ENCODE assay signal across 8 cellular contexts in genomic region chr11:69049490-69049867, GRCh38. TPM values are rescaled to one million over a fixed set of nuclear protein-coding genes. Genes with fewer than 3 reads are reported as not detected.
DNase-seq lines count a peak whose midpoint lies in the region; ATAC-seq, FAIRE-seq and TF ChIP-seq lines count a peak whose summit lies in the region.

No MANE protein-coding gene starts in this region.

- H3K9ac ChIP-seq in kidney (ENCODE audit: low read length in 2 of 2): peak overlapping the region; percentile 78 to 80
- peak overlapping the region; percentile 94 to 97 for H3K9ac ChIP-seq in stomach smooth muscle (ENCODE audit: low read length in 2 of 2)

- H3K4me3 ChIP-seq in astrocyte of the cerebellum (ENCODE audit: low read depth, low read length) (peak overlapping the region; percentile 91), kidney (ENCODE audit: low read length in 2 of 2) (peak overlapping the region; percentile 81 to 89), stomach smooth muscle (ENCODE audit: low read length in 2 of 2) (peak overlapping the region; percentile 90)

- in situ Hi-C loops in astrocyte of the cerebellum (cut with HindIII; ENCODE audit: low sequenced_read_pairs): no loop called here

- TF ChIP-seq CTCF in CD4-positive, alpha-beta T cell (IDR thresholded peaks at IDR 0.05): no peak
- TF ChIP-seq CTCF in astrocyte of the cerebellum (IDR thresholded peaks at IDR 0.05; ENCODE audit: low read depth, low read length, missing control alignments) (no peak), kidney (IDR thresholded peaks at IDR 0.05; ENCODE audit: borderline replicate concordance, extremely low read depth, insufficient read depth) (no peak)

- H3K4me1 ChIP-seq in kidney (ENCODE audit: control insufficient read depth in 1 of 2, insufficient read depth in 1 of 2, low read depth in 1 of 2, low read length in 2 of 2) (peaks cover 8 to 30% of the 10 kb centered on the region in 2 donors), stomach smooth muscle (ENCODE audit: control insufficient read depth, insufficient read depth, low read length) (peaks cover 63% of the 10 kb centered on the region)

- ATAC-seq in CD4-positive, alpha-beta T cell (ENCODE audit: poor library complexity): no peak
- ATAC-seq in GM21825 (IDR thresholded peaks at IDR 0.05; ENCODE audit: unreplicated experiment): no peak
- ATAC-seq in GM21529 (IDR thresholded peaks at IDR 0.05; ENCODE audit: unreplicated experiment): no peak
- ATAC-seq in HG03378 (IDR thresholded peaks at IDR 0.05; ENCODE audit: unreplicated experiment): no peak

- no peaks in the 10 kb centered on the region for H3K27me3 Mint-ChIP-seq in CD4-positive, alpha-beta T cell

- H3K27me3 ChIP-seq in CD4-positive, alpha-beta T cell (ENCODE audit: control insufficient read depth, insufficient read depth, low read length): no peaks in the 10 kb centered on the region
- no peaks in the 10 kb centered on the region for H3K27me3 ChIP-seq in stomach smooth muscle (ENCODE audit: control insufficient read depth in 1 of 2, insufficient read depth in 2 of 2, low read length in 2 of 2)

- H3K4me1 Mint-ChIP-seq in CD4-positive, alpha-beta T cell (ENCODE audit: low read depth): peaks cover 30% of the 10 kb centered on the region

- CTCF ChIA-PET in CD4-positive, alpha-beta T cell (lab: Charles Lee): no interaction called here

- no peaks in the 10 kb centered on the region for H3K9me3 ChIP-seq in CD4-positive, alpha-beta T cell (ENCODE audit: control insufficient read depth, low read length)
- no peaks in the 10 kb centered on the region for H3K9me3 ChIP-seq in kidney (ENCODE audit: control insufficient read depth in 1 of 2, low read length in 2 of 2)
- H3K9me3 ChIP-seq in stomach smooth muscle (ENCODE audit: control insufficient read depth in 2 of 2, low read length in 2 of 2): no peaks in the 10 kb centered on the region

- no peak for FAIRE-seq in kidney (lab: Jason Lieb, UNC)

- peak in 1 of 10 experiments; percentile 4 for DNase-seq in CD4-positive, alpha-beta T cell
- DNase-seq in MV-4-11 (lab: John Stamatoyannopoulos, UW) (peak; percentile 43), astrocyte of the cerebellum (ENCODE audit: low read depth) (no peak), kidney (peak; percentile 60)

- H3K36me3 Mint-ChIP-seq in CD4-positive, alpha-beta T cell (ENCODE audit: low read depth): peaks cover 3% of the 10 kb centered on the region

- intact Hi-C loops in CD4-positive, alpha-beta T cell (cut with DNase I, micrococcal nuclease): loop anchor here in 1 of 2 experiments (5.0 kb wide), 4 partner anchors 147 to 623 kb away; partner anchors contain the start of genes CPT1A, IGHMBP2, MRPL21 and TESMIN
- intact Hi-C loops in kidney (cut with DNase I): no loop called here

- H3K27ac ChIP-seq in CD4-positive, alpha-beta T cell (ENCODE audit: low read depth, low read length): peak overlapping the region; percentile 80
- H3K27ac ChIP-seq in kidney (ENCODE audit: low read depth in 2 of 2, low read length in 2 of 2): peak overlapping the region; percentile 70 to 79
- H3K27ac ChIP-seq in stomach smooth muscle (ENCODE audit: low read length): peak overlapping the region; percentile 97

- peak overlapping the region; percentile 85 for H3K27ac Mint-ChIP-seq in CD4-positive, alpha-beta T cell

- H3K9me3 Mint-ChIP-seq in CD4-positive, alpha-beta T cell: no peaks in the 10 kb centered on the region

- POLR2A ChIA-PET in CD4-positive, alpha-beta T cell (lab: Charles Lee): no interaction called here

- H3K36me3 ChIP-seq in kidney (ENCODE audit: control insufficient read depth in 1 of 2, insufficient read depth in 2 of 2, low read length in 2 of 2) (peaks cover 0 to 2% of the 10 kb centered on the region in 2 donors), stomach smooth muscle (ENCODE audit: control insufficient read depth in 2 of 2, insufficient read depth in 2 of 2, low read length in 2 of 2) (peaks cover 2 to 3% of the 10 kb centered on the region in 2 donors)

- H3K4me3 Mint-ChIP-seq in CD4-positive, alpha-beta T cell: peak overlapping the region; percentile 86

RNA-seq across cellular contexts. Expression of gene TPCN2, which starts 0.7 kb away (rescaled TPM):
- total RNA-seq in CD4-positive, alpha-beta T cell: 10 to 100 TPM; 10.2 to 11.5 TPM
- total RNA-seq in kidney: 22.4 TPM
- polyA plus RNA-seq in kidney (ENCODE audit: insufficient read depth, low read depth, low replicate concordance): 12.9 TPM

RNA-seq across cellular contexts. Expression of gene MRGPRF, which starts 36.4 kb away (rescaled TPM):
- not detected for total RNA-seq in CD4-positive, alpha-beta T cell
- total RNA-seq in kidney: 9.3 TPM
- 19.0 TPM for polyA plus RNA-seq in kidney (ENCODE audit: insufficient read depth, low read depth, low replicate concordance)

Comparison
In these comparisons a context has a peak if more than half of its experiments do, and no peak if none do; other contexts are left out.
1. RNA of gene MRGPRF, which starts 36.4 kb away (total RNA-seq): 9.3 TPM in kidney (single experiment); not detected in CD4-positive, alpha-beta T cell; every median in the first group is over 10 times any median in the second.
2. Peak in every context shown above with its lines, with median percentiles within 50 percentile points of each other: H3K27ac ChIP-seq and H3K4me3 ChIP-seq.